1 cellular context compared by ENCODE assay signal in genomic region chr14:31457665-31458659, GRCh38.
TF ChIP-seq lines count a peak whose summit lies in the region.

No MANE protein-coding gene starts in this region.

TF ChIP-seq in HEK293, 187 proteins besides CTCF, POLR2A, EP300 and RAD21 (continued from another document):
- TF ChIP-seq KLF17 (tag by site-specific recombination; IDR thresholded peaks at IDR 0.05) (no peak), ZNF692 (tag by site-specific recombination; IDR thresholded peaks at IDR 0.05) (peak; percentile 10; the same call in 1 of the 2 replicates), ZNF398 (tag by site-specific recombination; IDR thresholded peaks at IDR 0.05) (no peak), ZNF18 (tag by site-specific recombination; IDR thresholded peaks at IDR 0.05) (no peak), ZIC2 (tag by site-specific recombination; IDR thresholded peaks at IDR 0.05) (no peak), ZNF585B (tag by site-specific recombination; IDR thresholded peaks at IDR 0.05) (peak; percentile 52), ZNF629 (tag by site-specific recombination; IDR thresholded peaks at IDR 0.05) (peak; percentile 20; the same call in 1 of the 2 replicates), ZNF747 (tag by site-specific recombination; IDR thresholded peaks at IDR 0.05) (no peak), ZNF140 (tag by site-specific recombination; IDR thresholded peaks at IDR 0.05) (no peak), ZNF112 (tag by site-specific recombination; IDR thresholded peaks at IDR 0.05) (no peak), ATF2 (tag by site-specific recombination; IDR thresholded peaks at IDR 0.05; ENCODE audit: low read depth) (peak; percentile 96), ZNF626 (tag by site-specific recombination; IDR thresholded peaks at IDR 0.05) (no peak), REST (tag by site-specific recombination; IDR thresholded peaks at IDR 0.05) (no peak), SCRT2 (tag by site-specific recombination; IDR thresholded peaks at IDR 0.05) (peak; percentile 37; the same call in 1 of the 2 replicates), ZFP3 (tag by site-specific recombination; IDR thresholded peaks at IDR 0.05; ENCODE audit: low read depth) (no peak)
